8 cellular contexts compared by ENCODE assay signal in genomic region chr3:88032245-88032644, GRCh38. TPM values are rescaled to one million over a fixed set of nuclear protein-coding genes. Genes with fewer than 3 reads are reported as not detected.
DNase-seq lines count a peak whose midpoint lies in the region; ATAC-seq and TF ChIP-seq lines count a peak whose summit lies in the region.

No MANE protein-coding gene starts in this region.

- no peak for DNase-seq in CD8-positive, alpha-beta T cell
- DNase-seq in HFFc6 = no peak
- no peak for DNase-seq in ascending aorta (ENCODE audit: low spot score in 2 of 2)
- no peak for DNase-seq in iPS-NIHi11 (ENCODE audit: low spot score)
- DNase-seq in NCI-H82 treated with DMSO at 0.1 percent for 48 hours (lab: John Stamatoyannopoulos, UW; ENCODE audit: unreplicated experiment) = no peak
- DNase-seq in mucosa of gallbladder (ENCODE audit: low spot score) = no peak
- DNase-seq in stimulated activated naive CD4-positive, alpha-beta T cell (lab: John Stamatoyannopoulos, UW) = no peak

- H3K4me1 ChIP-seq in CD8-positive, alpha-beta T cell (ENCODE audit: insufficient read depth, low read length) = peaks cover 26% of the 10 kb centered on the region
- peaks cover 0 to 2% of the 10 kb centered on the region in 2 donors for H3K4me1 ChIP-seq in ascending aorta
- H3K4me1 ChIP-seq in muscle layer of colon (ENCODE audit: insufficient read depth, low read length) = peaks cover 5% of the 10 kb centered on the region

- H3K4me3 Mint-ChIP-seq in CD8-positive, alpha-beta T cell = peak overlapping the region; percentile 86
- peak overlapping the region; percentile 88 for H3K4me3 Mint-ChIP-seq in HFFc6

- POLR2A ChIA-PET in CD8-positive, alpha-beta T cell (lab: Charles Lee) = interaction anchor here (0.9 to 2.8 kb wide), 4 partner anchors 13 to 118 kb away, joined by 3 to 22 read pairs (median 4); partner anchors contain the start of genes C3orf38, CGGBP1 and ZNF654

- H3K4me1 Mint-ChIP-seq in CD8-positive, alpha-beta T cell (ENCODE audit: low read depth) = peaks cover 35% of the 10 kb centered on the region
- peaks cover 35% of the 10 kb centered on the region for H3K4me1 Mint-ChIP-seq in HFFc6 (ENCODE audit: low read depth)

- no peaks in the 10 kb centered on the region for H3K27me3 ChIP-seq in CD8-positive, alpha-beta T cell (ENCODE audit: insufficient read depth, low read length)
- H3K27me3 ChIP-seq in ascending aorta = no peaks in the 10 kb centered on the region
- H3K27me3 ChIP-seq in muscle layer of colon (ENCODE audit: control insufficient read depth in 1 of 2, insufficient read depth in 2 of 2, low read length in 2 of 2) = no peaks in the 10 kb centered on the region

- no peak for TF ChIP-seq CTCF in CD8-positive, alpha-beta T cell (IDR thresholded peaks at IDR 0.05)
- TF ChIP-seq CTCF in HFFc6 (IDR thresholded peaks at IDR 0.05) (no peak), ascending aorta (IDR thresholded peaks at IDR 0.05) (no peak)

- ATAC-seq in CD8-positive, alpha-beta T cell = no peak

- H3K9me3 ChIP-seq in CD8-positive, alpha-beta T cell (ENCODE audit: low read length) = no peaks in the 10 kb centered on the region
- H3K9me3 ChIP-seq in ascending aorta (no peaks in the 10 kb centered on the region), muscle layer of colon (ENCODE audit: low read length) (no peaks in the 10 kb centered on the region)

- H3K9me3 Mint-ChIP-seq in CD8-positive, alpha-beta T cell = no peaks in the 10 kb centered on the region
- H3K9me3 Mint-ChIP-seq in HFFc6 = no peaks in the 10 kb centered on the region

- no peaks in the 10 kb centered on the region for H3K27me3 Mint-ChIP-seq in CD8-positive, alpha-beta T cell (ENCODE audit: low read depth)
- peaks cover 3% of the 10 kb centered on the region; the same call in 1 of the 2 replicates for H3K27me3 Mint-ChIP-seq in HFFc6 (ENCODE audit: insufficient read depth)

- peak overlapping the region; percentile 45 for H3K27ac ChIP-seq in CD8-positive, alpha-beta T cell (ENCODE audit: low read depth, low read length)
- peak overlapping the region; percentile 68 to 71 for H3K27ac ChIP-seq in ascending aorta
- peak overlapping the region; percentile 55 for H3K27ac ChIP-seq in muscle layer of colon (ENCODE audit: low read depth, low read length)

- intact Hi-C loops in CD8-positive, alpha-beta T cell (cut with DNase I, micrococcal nuclease) = no loop called here
- intact Hi-C loops in ascending aorta (cut with DNase I) = loop anchor here (2.0 kb wide), 1 partner anchor 27 kb away; the partner anchor contains the start of genes CGGBP1 and ZNF654

- CTCF ChIA-PET in CD8-positive, alpha-beta T cell (lab: Charles Lee) = interaction anchor here (2.1 kb wide), 1 partner anchor 81 kb away, joined by 8 read pairs; no protein-coding TSS in a partner anchor

- no peaks in the 10 kb centered on the region for H3K36me3 Mint-ChIP-seq in CD8-positive, alpha-beta T cell
- H3K36me3 Mint-ChIP-seq in HFFc6 (ENCODE audit: low read depth) = no peaks in the 10 kb centered on the region

- no peaks in the 10 kb centered on the region for H3K36me3 ChIP-seq in CD8-positive, alpha-beta T cell (ENCODE audit: insufficient read depth, low read length)
- no peaks in the 10 kb centered on the region for H3K36me3 ChIP-seq in ascending aorta
- H3K36me3 ChIP-seq in muscle layer of colon (ENCODE audit: insufficient read depth, low read length) = no peaks in the 10 kb centered on the region

- peak overlapping the region; percentile 51 for H3K4me3 ChIP-seq in CD8-positive, alpha-beta T cell (ENCODE audit: low read depth, low read length)
- H3K4me3 ChIP-seq in ascending aorta (peak overlapping the region; percentile 53 to 63), muscle layer of colon (ENCODE audit: low read depth in 1 of 2, low read length in 2 of 2) (peak overlapping the region; percentile 21 to 57)

- H3K27ac Mint-ChIP-seq in CD8-positive, alpha-beta T cell = peak overlapping the region; percentile 92
- peak overlapping the region; percentile 87 for H3K27ac Mint-ChIP-seq in HFFc6

- H3K9ac ChIP-seq in muscle layer of colon (ENCODE audit: low read length) = peak overlapping the region; percentile 15

RNA-seq across cellular contexts. Expression of gene CGGBP1, which starts 26.6 kb away (rescaled TPM):
- total RNA-seq in CD8-positive, alpha-beta T cell = 10 to 100 TPM; 64.1 to 66.7 TPM
- total RNA-seq in HFFc6 (2021; fragmentation: NEBNext Ultra II Directional; extraction: Animal tissue kit (Norgen Biotek cat#: 25700)) = 10 to 100 TPM; 54.7 to 75.0 (median 60.9) TPM
- total RNA-seq in ascending aorta (49.5 TPM), mucosa of gallbladder (68.9 TPM)

RNA-seq across cellular contexts. Expression of gene ZNF654, which starts 26.8 kb away (rescaled TPM):
- total RNA-seq in CD8-positive, alpha-beta T cell = 10 to 100 TPM; 13.2 to 15.0 TPM
- total RNA-seq in HFFc6 (2021; fragmentation: NEBNext Ultra II Directional; extraction: Animal tissue kit (Norgen Biotek cat#: 25700)) = 10 to 100 TPM; 11.5 to 15.5 (median 14.4) TPM
- total RNA-seq in ascending aorta (2.3 TPM), mucosa of gallbladder (21.6 TPM)
